Comparison of ENCODE assay signal across 8 cellular contexts in the genomic region with DNA sequence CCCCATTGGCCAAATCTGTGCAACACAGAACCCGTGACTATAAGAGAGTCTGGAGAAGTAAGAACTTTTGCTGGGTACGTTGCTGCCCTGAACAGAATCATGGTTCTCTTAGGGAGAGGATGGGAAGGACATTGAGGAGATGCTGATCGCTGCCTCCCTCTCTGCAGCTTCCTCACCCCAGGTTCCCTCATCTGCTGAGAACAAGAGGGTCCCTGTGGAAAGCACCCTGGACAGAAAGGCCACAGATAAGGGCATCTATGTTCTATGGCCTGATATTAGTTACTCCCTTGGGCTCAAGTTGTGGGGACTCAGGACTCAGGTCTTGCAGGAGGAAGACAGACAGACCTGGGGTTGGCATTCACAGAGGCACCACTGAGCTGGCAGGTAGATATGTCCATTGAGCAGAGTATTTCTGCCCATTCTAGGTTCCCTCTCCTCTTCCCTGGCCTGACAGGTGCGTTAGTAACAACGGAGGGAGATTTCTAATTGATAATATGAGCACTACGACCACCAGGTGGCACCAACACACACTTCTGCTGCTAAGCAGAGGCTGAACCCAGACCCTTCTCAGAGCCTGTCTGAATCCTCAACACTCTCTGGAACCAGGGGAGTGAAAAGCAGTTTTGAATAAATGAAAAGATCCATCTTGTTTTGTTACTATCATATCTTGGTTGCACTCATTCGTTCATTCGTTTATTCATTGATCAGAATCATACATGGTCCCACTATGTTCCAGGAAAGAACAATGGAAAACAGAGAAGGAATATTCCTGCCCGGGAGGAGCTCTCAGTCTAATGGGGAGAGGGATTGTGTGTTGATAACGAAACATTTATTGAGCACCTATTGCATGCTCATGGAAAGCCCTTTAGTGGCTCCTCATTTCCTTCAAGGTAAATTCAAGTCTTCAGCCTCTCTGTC. TPM values are rescaled to one million over a fixed set of nuclear protein-coding genes. Genes with fewer than 3 reads are reported as not detected.
DNase-seq lines count a peak whose midpoint lies in the region; ATAC-seq, FAIRE-seq and TF ChIP-seq lines count a peak whose summit lies in the region.

No MANE protein-coding gene starts in this region.

- H3K4me1 ChIP-seq in astrocyte (ENCODE audit: insufficient read depth, low read length), result no peaks in the 10 kb centered on the region

- H3K36me3 ChIP-seq in astrocyte (ENCODE audit: insufficient read depth, low read length), result no peaks in the 10 kb centered on the region

- H3K79me2 ChIP-seq in astrocyte (ENCODE audit: insufficient read depth, low read length), result no peaks in the 10 kb centered on the region

- peak; percentile 27 for DNase-seq in DMS153 (lab: John Stamatoyannopoulos, UW)
- peak; percentile 74 for DNase-seq in NB4 (ENCODE audit: low read depth)
- peak; percentile 13 for DNase-seq in T-helper 22 cell (ENCODE audit: low read depth)
- DNase-seq in astrocyte (ENCODE audit: low read depth), result peak; percentile 6
- peak; percentile 51 for DNase-seq in iPS DF 4.7 (ENCODE audit: extremely low read depth, low spot score)
- DNase-seq in stimulated activated CD4-positive, alpha-beta T cell treated with anti-CD3 and anti-CD28 coated beads, Interleukin-12 subunit alpha, Interleukin-12 subunit beta, amount 100 ng/mL, for 4 hours, result peak; percentile 61
- no peak for DNase-seq in 8988T

- H4K20me1 ChIP-seq in astrocyte (ENCODE audit: insufficient read depth, low read length), result no peaks in the 10 kb centered on the region

- H3K27ac ChIP-seq in astrocyte (ENCODE audit: low read depth, low read length), result no peak overlapping the region

- no peaks in the 10 kb centered on the region for H3K36me3 Mint-ChIP-seq in astrocyte (ENCODE audit: low read depth, unreplicated experiment)

- peaks cover 55% of the 10 kb centered on the region for H3K27me3 Mint-ChIP-seq in astrocyte (ENCODE audit: low read depth, unreplicated experiment)

- ATAC-seq in GM21717 (IDR thresholded peaks at IDR 0.05; ENCODE audit: unreplicated experiment), result peak; percentile 73

- no peak overlapping the region for H3K27ac Mint-ChIP-seq in astrocyte (ENCODE audit: unreplicated experiment)

- H3K4me3 Mint-ChIP-seq in astrocyte (ENCODE audit: unreplicated experiment), result no peak overlapping the region

- TF ChIP-seq CTCF in NB4 (IDR thresholded peaks at IDR 0.05; ENCODE audit: low read depth, low read length), result no peak
- peak; percentile 61 for TF ChIP-seq CTCF in astrocyte (IDR thresholded peaks at IDR 0.05; ENCODE audit: insufficient read depth, low read depth, low read length)

- no peak for FAIRE-seq in astrocyte (lab: Jason Lieb, UNC)

- no peak overlapping the region for H3K9ac ChIP-seq in astrocyte (ENCODE audit: low read length)

- H3K27me3 ChIP-seq in astrocyte (ENCODE audit: insufficient read depth, low read length), result no peaks in the 10 kb centered on the region

- no peaks in the 10 kb centered on the region for H3K9me3 Mint-ChIP-seq in astrocyte (ENCODE audit: unreplicated experiment)

- no peaks in the 10 kb centered on the region for H3K4me1 Mint-ChIP-seq in astrocyte (ENCODE audit: low read depth, unreplicated experiment)

- no peak for TF ChIP-seq POLR2A in NB4 (IDR thresholded peaks at IDR 0.05; ENCODE audit: extremely low read depth, insufficient read length)

- H2AFZ ChIP-seq in astrocyte (ENCODE audit: low read depth, low read length), result no peak overlapping the region

- no peaks in the 10 kb centered on the region for H3K9me3 ChIP-seq in astrocyte (ENCODE audit: insufficient read depth, low read depth, low read length)

- H3K4me2 ChIP-seq in astrocyte (ENCODE audit: low read length), result no peak overlapping the region

- H3K4me3 ChIP-seq in NB4 (ENCODE audit: low read depth, low read length) (no peak overlapping the region), astrocyte (ENCODE audit: insufficient read depth, low read depth, low read length) (no peak overlapping the region)

RNA-seq across cellular contexts. Expression of gene SLC6A2, which starts 56.4 kb away (rescaled TPM):
- total RNA-seq in astrocyte, result not detected in 2 replicates
